ENCODE assay signal across 8 cellular contexts in genomic region chr1:64471724-64472276, GRCh38. TPM values are rescaled to one million over a fixed set of nuclear protein-coding genes. Genes with fewer than 3 reads are reported as not detected.
DNase-seq lines count a peak whose midpoint lies in the region; ATAC-seq and TF ChIP-seq lines count a peak whose summit lies in the region.

No MANE protein-coding gene starts in this region.

- TF ChIP-seq CTCF in BJ (IDR thresholded peaks at IDR 0.05; ENCODE audit: insufficient read depth, low read depth, low read length) (no peak), nephron progenitor cell (IDR thresholded peaks at IDR 0.05) (no peak)

- no peak for DNase-seq in BJ (ENCODE audit: low read depth)
- no peak for DNase-seq in effector memory CD8-positive, alpha-beta T cell
- DNase-seq in nephron progenitor cell: no peak
- DNase-seq in middle frontal gyrus (ENCODE audit: extremely low spot score, low spot score): no peak

- H3K27me3 Mint-ChIP-seq in effector memory CD8-positive, alpha-beta T cell: peaks cover 60 to 86% of the 10 kb centered on the region in 2 donors
- peaks cover 16% of the 10 kb centered on the region for H3K27me3 Mint-ChIP-seq in nephron progenitor cell (ENCODE audit: low read depth, poor library complexity)

- H3K36me3 Mint-ChIP-seq in effector memory CD8-positive, alpha-beta T cell (ENCODE audit: insufficient read depth): peaks cover 3% of the 10 kb centered on the region
- H3K36me3 Mint-ChIP-seq in nephron progenitor cell (ENCODE audit: low read depth): peaks cover 3% of the 10 kb centered on the region

- no peak for TF ChIP-seq RAD21 in Ishikawa (IDR thresholded peaks at IDR 0.05; ENCODE audit: low read depth)

- POLR2A ChIA-PET in BJ (lab: Charles Lee): no interaction called here

- peaks cover 4% of the 10 kb centered on the region; the same call in 1 of the 2 replicates for H3K27me3 ChIP-seq in BJ (ENCODE audit: control insufficient read depth, insufficient read depth, low read length)

- H3K27ac Mint-ChIP-seq in effector memory CD8-positive, alpha-beta T cell: no peak overlapping the region
- peak overlapping the region; percentile 97 for H3K27ac Mint-ChIP-seq in nephron progenitor cell

- peak overlapping the region; percentile 63 to 72 for H3K4me3 Mint-ChIP-seq in effector memory CD8-positive, alpha-beta T cell
- H3K4me3 Mint-ChIP-seq in nephron progenitor cell: peak overlapping the region; percentile 94

- H3K4me1 Mint-ChIP-seq in effector memory CD8-positive, alpha-beta T cell (ENCODE audit: low read depth in 2 of 2): peaks cover 6 to 8% of the 10 kb centered on the region in 2 donors
- peaks cover 54% of the 10 kb centered on the region for H3K4me1 Mint-ChIP-seq in nephron progenitor cell

- CTCF ChIA-PET in BJ (lab: Yijun Ruan, JAX): interaction anchor here (0.8 kb wide), 1 partner anchor 205 kb away, joined by 5 read pairs; no protein-coding TSS in a partner anchor

- no peak for ATAC-seq in effector memory CD8-positive, alpha-beta T cell (replicated peaks)
- no peak for ATAC-seq in GM18873 (IDR thresholded peaks at IDR 0.05; ENCODE audit: low FRiP score, unreplicated experiment)
- ATAC-seq in HG03045 (IDR thresholded peaks at IDR 0.05; ENCODE audit: unreplicated experiment): no peak
- no peak for ATAC-seq in HG03571 (IDR thresholded peaks at IDR 0.05; ENCODE audit: unreplicated experiment)

- no peaks in the 10 kb centered on the region for H3K36me3 ChIP-seq in BJ (ENCODE audit: control insufficient read depth, insufficient read depth, low read length)

- no peaks in the 10 kb centered on the region for H3K9me3 Mint-ChIP-seq in effector memory CD8-positive, alpha-beta T cell
- no peaks in the 10 kb centered on the region for H3K9me3 Mint-ChIP-seq in nephron progenitor cell

- TF ChIP-seq EP300 in Ishikawa (IDR thresholded peaks at IDR 0.05; ENCODE audit: borderline replicate concordance): no peak

- H3K4me3 ChIP-seq in BJ (ENCODE audit: low read depth, low read length): peak overlapping the region; percentile 64

TF ChIP-seq in Ishikawa, 13 proteins besides CTCF, POLR2A, EP300 and RAD21:
- TF ChIP-seq NFIC (IDR thresholded peaks at IDR 0.05): peak; percentile 22; the same call in 1 of the 2 replicates
- peak; percentile 46; the same call in 1 of the 2 replicates for TF ChIP-seq TEAD4 (IDR thresholded peaks at IDR 0.05)
- no peak for TF ChIP-seq REST (IDR thresholded peaks at IDR 0.05; ENCODE audit: low read depth)
- no peak for TF ChIP-seq FOXM1 (IDR thresholded peaks at IDR 0.05; ENCODE audit: borderline replicate concordance, low read depth)
- no peak for TF ChIP-seq ZBTB7A (IDR thresholded peaks at IDR 0.05; ENCODE audit: low read depth)
- TF ChIP-seq CREB1 (IDR thresholded peaks at IDR 0.05; ENCODE audit: low read depth): no peak

RNA-seq across cellular contexts. Expression of gene CACHD1, which starts 1.9 kb away (rescaled TPM):
- polyA plus RNA-seq in BJ (2011; rRNA removed): 3.0 and 3.7 TPM in 2 replicates
- polyA minus RNA-seq in BJ (2011; rRNA and poly(A)+ RNA removed): 4.9 and 5.8 TPM in 2 replicates
